ENCODE assay signal across 1 cellular context in genomic region chr12:115857923-115858322, GRCh38.
TF ChIP-seq lines count a peak whose summit lies in the region.

No MANE protein-coding gene starts in this region.

TF ChIP-seq in GM23338, 12 proteins besides CTCF, POLR2A, EP300 and RAD21 (continued from another document):
- no peak for TF ChIP-seq REST (IDR thresholded peaks at IDR 0.05; ENCODE audit: unreplicated experiment)
- TF ChIP-seq ZNF331 (CRISPR knock-in tag; IDR thresholded peaks at IDR 0.05; ENCODE audit: low read depth), result no peak
- TF ChIP-seq EZH2 (IDR thresholded peaks at IDR 0.05; ENCODE audit: low read depth, unreplicated experiment), result no peak
- no peak for TF ChIP-seq ETS1 (IDR thresholded peaks at IDR 0.05)
TF ChIP-seq in GM23338: peak in this region for 0.
